8 cellular contexts compared by ENCODE assay signal in genomic region chr19:17125728-17126677, GRCh38. TPM values are rescaled to one million over a fixed set of nuclear protein-coding genes. Genes with fewer than 3 reads are reported as not detected.
DNase-seq lines count a peak whose midpoint lies in the region; ATAC-seq lines count a peak whose summit lies in the region.

No MANE protein-coding gene starts in this region.

- peaks cover 14% of the 10 kb centered on the region for H3K9me3 ChIP-seq in BLaER1

- no peaks in the 10 kb centered on the region for H4K20me1 ChIP-seq in BLaER1

- H3K36me3 ChIP-seq in BLaER1: peaks cover 60% of the 10 kb centered on the region

- no peaks in the 10 kb centered on the region for H3K9me3 Mint-ChIP-seq in IgD-negative memory B cell
- H3K9me3 Mint-ChIP-seq in naive thymus-derived CD8-positive, alpha-beta T cell: peaks cover 0 to 4% (median 0%) of the 10 kb centered on the region in 9 donors
- no peaks in the 10 kb centered on the region for H3K9me3 Mint-ChIP-seq in stimulated activated naive CD8-positive, alpha-beta T cell treated with anti-CD3 and anti-CD28 coated beads, Interleukin-15, amount 100 ng/mL, for 72 hours

- ATAC-seq in GM19468 (IDR thresholded peaks at IDR 0.05; ENCODE audit: extremely low read depth, unreplicated experiment): peak; percentile 33
- ATAC-seq in naive thymus-derived CD8-positive, alpha-beta T cell: peak; percentile 86 to 87
- ATAC-seq in stimulated activated naive CD8-positive, alpha-beta T cell treated with anti-CD3 and anti-CD28 coated beads, Interleukin-15, amount 100 ng/mL, for 72 hours: peak; percentile 90

- no peaks in the 10 kb centered on the region for H3K27me3 Mint-ChIP-seq in IgD-negative memory B cell
- no peaks in the 10 kb centered on the region for H3K27me3 Mint-ChIP-seq in naive thymus-derived CD8-positive, alpha-beta T cell
- H3K27me3 Mint-ChIP-seq in stimulated activated naive CD8-positive, alpha-beta T cell treated with anti-CD3 and anti-CD28 coated beads, Interleukin-15, amount 100 ng/mL, for 72 hours: no peaks in the 10 kb centered on the region

- peak overlapping the region; percentile 75 for H3K9ac ChIP-seq in BLaER1

- no peaks in the 10 kb centered on the region for H3K27me3 ChIP-seq in BLaER1

- peak overlapping the region; percentile 55 for H3K4me3 ChIP-seq in BLaER1

- peaks cover 4% of the 10 kb centered on the region for H3K36me3 Mint-ChIP-seq in IgD-negative memory B cell
- H3K36me3 Mint-ChIP-seq in naive thymus-derived CD8-positive, alpha-beta T cell: peaks cover 0 to 7% (median 4%) of the 10 kb centered on the region in 3 donors

- peak overlapping the region; percentile 88 to 97 (median 97) for H3K27ac Mint-ChIP-seq in IgD-negative memory B cell
- H3K27ac Mint-ChIP-seq in naive thymus-derived CD8-positive, alpha-beta T cell: peak overlapping the region; percentile 98 to 100 (median 99)
- peak overlapping the region; percentile 96 for H3K27ac Mint-ChIP-seq in stimulated activated naive CD8-positive, alpha-beta T cell treated with anti-CD3 and anti-CD28 coated beads, Interleukin-15, amount 100 ng/mL, for 72 hours

- peak overlapping the region; percentile 78 to 97 (median 86) for H3K4me3 Mint-ChIP-seq in IgD-negative memory B cell
- peak overlapping the region; percentile 80 to 100 (median 90) for H3K4me3 Mint-ChIP-seq in naive thymus-derived CD8-positive, alpha-beta T cell
- H3K4me3 Mint-ChIP-seq in stimulated activated naive CD8-positive, alpha-beta T cell treated with anti-CD3 and anti-CD28 coated beads, Interleukin-15, amount 100 ng/mL, for 72 hours: peak overlapping the region; percentile 84 to 90

- peak overlapping the region; percentile 94 for H3K27ac ChIP-seq in BLaER1

- peaks cover 34 to 45% (median 42%) of the 10 kb centered on the region in 3 donors for H3K4me1 Mint-ChIP-seq in IgD-negative memory B cell
- peaks cover 17 to 79% (median 67%) of the 10 kb centered on the region in 4 donors for H3K4me1 Mint-ChIP-seq in naive thymus-derived CD8-positive, alpha-beta T cell
- peaks cover 71% of the 10 kb centered on the region for H3K4me1 Mint-ChIP-seq in stimulated activated naive CD8-positive, alpha-beta T cell treated with anti-CD3 and anti-CD28 coated beads, Interleukin-15, amount 100 ng/mL, for 72 hours

- DNase-seq in activated CD4-positive, alpha-beta T cell treated with anti-CD3 and anti-CD28 coated beads, Interleukin-2, amount 50 U/mL, for 1 hour: peak; percentile 65
- DNase-seq in dermis blood vessel endothelial cell (peak; percentile 56), DMS79 treated with DMSO at 0.1 percent for 48 hours (lab: John Stamatoyannopoulos, UW) (no peak)
- peak; percentile 55 to 92 (median 79) for DNase-seq in naive thymus-derived CD8-positive, alpha-beta T cell
- peak; percentile 72 to 80 for DNase-seq in stimulated activated naive CD8-positive, alpha-beta T cell treated with anti-CD3 and anti-CD28 coated beads, Interleukin-15, amount 100 ng/mL, for 72 hours

- H3K4me1 ChIP-seq in BLaER1: peaks cover 62% of the 10 kb centered on the region

- POLR2A ChIA-PET in naive thymus-derived CD8-positive, alpha-beta T cell (lab: Charles Lee): interaction anchor here (0.5 to 4.4 kb wide), 25 partner anchors 8 to 996 kb away, joined by 3 to 76 read pairs (median 6); partner anchors contain the start of genes ANKLE1, BABAM1, HAUS8 and MRPL34

- H3K4me2 ChIP-seq in BLaER1: peak overlapping the region; percentile 91

RNA-seq across cellular contexts. Expression of gene MYO9B, which starts 50.4 kb away (rescaled TPM):
- polyA plus RNA-seq in IgD-negative memory B cell: 26.9 TPM
- 53.6 and 62.1 TPM in 2 replicates for total RNA-seq in dermis blood vessel endothelial cell
- total RNA-seq in naive thymus-derived CD8-positive, alpha-beta T cell: 100 to 1,000 TPM; 169 to 171 TPM
- polyA plus RNA-seq in naive thymus-derived CD8-positive, alpha-beta T cell: 10 to 100 TPM in 1 of 3 donors, 1 to 10 TPM in 2; 3.3 to 22.3 (median 8.0) TPM

RNA-seq across cellular contexts. Expression of gene HAUS8, which starts 50.8 kb away (rescaled TPM):
- polyA plus RNA-seq in IgD-negative memory B cell: 11.4 TPM
- total RNA-seq in dermis blood vessel endothelial cell: 4.1 and 4.6 TPM in 2 replicates
- 10 to 100 TPM; 18.3 to 20.4 TPM for total RNA-seq in naive thymus-derived CD8-positive, alpha-beta T cell
- 10 to 100 TPM in 1 of 3 donors, 1 to 10 TPM in 2; 5.3 to 11.9 (median 5.9) TPM for polyA plus RNA-seq in naive thymus-derived CD8-positive, alpha-beta T cell

Comparison
In these comparisons a context has a peak if more than half of its experiments do, and no peak if none do; other contexts are left out.
1. ATAC-seq: peak in every context shown above with its lines; median percentile 90 in stimulated activated naive CD8-positive, alpha-beta T cell treated with anti-CD3 and anti-CD28 coated beads, Interleukin-15, amount 100 ng/mL, for 72 hours; 86 in naive thymus-derived CD8-positive, alpha-beta T cell; 33 in GM19468.